ENCODE assay signal across 1 cellular context in genomic region chr18:70058916-70059315, GRCh38.
TF ChIP-seq lines count a peak whose summit lies in the region.

No MANE protein-coding gene starts in this region.

TF ChIP-seq in GM12878, 131 proteins besides CTCF, POLR2A, EP300 and RAD21 (continued from another document and continues in another):
- TF ChIP-seq, protein P1, sequence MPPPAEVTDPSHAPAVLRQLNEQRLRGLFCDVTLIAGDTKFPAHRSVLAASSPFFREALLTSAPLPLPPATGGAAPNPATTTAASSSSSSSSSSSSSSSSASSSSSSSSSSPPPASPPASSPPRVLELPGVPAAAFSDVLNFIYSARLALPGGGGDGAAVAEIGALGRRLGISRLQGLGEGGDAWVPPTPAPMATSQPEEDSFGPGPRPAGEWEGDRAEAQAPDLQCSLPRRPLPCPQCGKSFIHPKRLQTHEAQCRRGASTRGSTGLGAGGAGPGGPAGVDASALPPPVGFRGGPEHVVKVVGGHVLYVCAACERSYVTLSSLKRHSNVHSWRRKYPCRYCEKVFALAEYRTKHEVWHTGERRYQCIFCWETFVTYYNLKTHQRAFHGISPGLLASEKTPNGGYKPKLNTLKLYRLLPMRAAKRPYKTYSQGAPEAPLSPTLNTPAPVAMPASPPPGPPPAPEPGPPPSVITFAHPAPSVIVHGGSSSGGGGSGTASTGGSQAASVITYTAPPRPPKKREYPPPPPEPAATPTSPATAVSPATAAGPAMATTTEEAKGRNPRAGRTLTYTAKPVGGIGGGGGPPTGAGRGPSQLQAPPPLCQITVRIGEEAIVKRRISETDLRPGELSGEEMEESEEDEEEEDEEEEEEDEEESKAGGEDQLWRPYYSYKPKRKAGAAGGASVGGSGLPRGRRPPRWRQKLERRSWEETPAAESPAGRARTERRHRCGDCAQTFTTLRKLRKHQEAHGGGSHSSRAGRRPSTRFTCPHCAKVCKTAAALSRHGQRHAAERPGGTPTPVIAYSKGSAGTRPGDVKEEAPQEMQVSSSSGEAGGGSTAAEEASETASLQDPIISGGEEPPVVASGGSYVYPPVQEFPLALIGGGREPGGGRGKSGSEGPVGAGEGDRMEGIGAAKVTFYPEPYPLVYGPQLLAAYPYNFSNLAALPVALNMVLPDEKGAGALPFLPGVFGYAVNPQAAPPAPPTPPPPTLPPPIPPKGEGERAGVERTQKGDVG (CRISPR knock-in tag; IDR thresholded peaks at IDR 0.05): no peak
- TF ChIP-seq SMC3 (IDR thresholded peaks at IDR 0.05; ENCODE audit: borderline replicate concordance, low read length): no peak; the same call in 1 of the 2 replicates
- no peak for TF ChIP-seq NR2C1 (IDR thresholded peaks at IDR 0.05)
- no peak for TF ChIP-seq STAT1 (conservative IDR thresholded peaks at IDR 0.05)
- TF ChIP-seq CEBPB (IDR thresholded peaks at IDR 0.05; ENCODE audit: borderline replicate concordance in 1 of 2, low read depth in 2 of 2, low read length in 2 of 2): no peak
- TF ChIP-seq ZNF687 (IDR thresholded peaks at IDR 0.05): no peak
- no peak for TF ChIP-seq ZNF207 (IDR thresholded peaks at IDR 0.05; ENCODE audit: borderline replicate concordance)
- TF ChIP-seq, protein P2, sequence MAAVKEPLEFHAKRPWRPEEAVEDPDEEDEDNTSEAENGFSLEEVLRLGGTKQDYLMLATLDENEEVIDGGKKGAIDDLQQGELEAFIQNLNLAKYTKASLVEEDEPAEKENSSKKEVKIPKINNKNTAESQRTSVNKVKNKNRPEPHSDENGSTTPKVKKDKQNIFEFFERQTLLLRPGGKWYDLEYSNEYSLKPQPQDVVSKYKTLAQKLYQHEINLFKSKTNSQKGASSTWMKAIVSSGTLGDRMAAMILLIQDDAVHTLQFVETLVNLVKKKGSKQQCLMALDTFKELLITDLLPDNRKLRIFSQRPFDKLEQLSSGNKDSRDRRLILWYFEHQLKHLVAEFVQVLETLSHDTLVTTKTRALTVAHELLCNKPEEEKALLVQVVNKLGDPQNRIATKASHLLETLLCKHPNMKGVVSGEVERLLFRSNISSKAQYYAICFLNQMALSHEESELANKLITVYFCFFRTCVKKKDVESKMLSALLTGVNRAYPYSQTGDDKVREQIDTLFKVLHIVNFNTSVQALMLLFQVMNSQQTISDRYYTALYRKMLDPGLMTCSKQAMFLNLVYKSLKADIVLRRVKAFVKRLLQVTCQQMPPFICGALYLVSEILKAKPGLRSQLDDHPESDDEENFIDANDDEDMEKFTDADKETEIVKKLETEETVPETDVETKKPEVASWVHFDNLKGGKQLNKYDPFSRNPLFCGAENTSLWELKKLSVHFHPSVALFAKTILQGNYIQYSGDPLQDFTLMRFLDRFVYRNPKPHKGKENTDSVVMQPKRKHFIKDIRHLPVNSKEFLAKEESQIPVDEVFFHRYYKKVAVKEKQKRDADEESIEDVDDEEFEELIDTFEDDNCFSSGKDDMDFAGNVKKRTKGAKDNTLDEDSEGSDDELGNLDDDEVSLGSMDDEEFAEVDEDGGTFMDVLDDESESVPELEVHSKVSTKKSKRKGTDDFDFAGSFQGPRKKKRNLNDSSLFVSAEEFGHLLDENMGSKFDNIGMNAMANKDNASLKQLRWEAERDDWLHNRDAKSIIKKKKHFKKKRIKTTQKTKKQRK (IDR thresholded peaks at IDR 0.05; ENCODE audit: low read depth, low read length): no peak
- 0 out of 2 replicates have a peak, but pooled peaks have one; percentile 36 for TF ChIP-seq ZNF592 (IDR thresholded peaks at IDR 0.05)
- no peak for TF ChIP-seq CBX5 (IDR thresholded peaks at IDR 0.05; ENCODE audit: low read depth)
- TF ChIP-seq, protein P3, sequence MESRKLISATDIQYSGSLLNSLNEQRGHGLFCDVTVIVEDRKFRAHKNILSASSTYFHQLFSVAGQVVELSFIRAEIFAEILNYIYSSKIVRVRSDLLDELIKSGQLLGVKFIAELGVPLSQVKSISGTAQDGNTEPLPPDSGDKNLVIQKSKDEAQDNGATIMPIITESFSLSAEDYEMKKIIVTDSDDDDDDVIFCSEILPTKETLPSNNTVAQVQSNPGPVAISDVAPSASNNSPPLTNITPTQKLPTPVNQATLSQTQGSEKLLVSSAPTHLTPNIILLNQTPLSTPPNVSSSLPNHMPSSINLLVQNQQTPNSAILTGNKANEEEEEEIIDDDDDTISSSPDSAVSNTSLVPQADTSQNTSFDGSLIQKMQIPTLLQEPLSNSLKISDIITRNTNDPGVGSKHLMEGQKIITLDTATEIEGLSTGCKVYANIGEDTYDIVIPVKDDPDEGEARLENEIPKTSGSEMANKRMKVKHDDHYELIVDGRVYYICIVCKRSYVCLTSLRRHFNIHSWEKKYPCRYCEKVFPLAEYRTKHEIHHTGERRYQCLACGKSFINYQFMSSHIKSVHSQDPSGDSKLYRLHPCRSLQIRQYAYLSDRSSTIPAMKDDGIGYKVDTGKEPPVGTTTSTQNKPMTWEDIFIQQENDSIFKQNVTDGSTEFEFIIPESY (IDR thresholded peaks at IDR 0.05): no peak
- TF ChIP-seq, protein P4, sequence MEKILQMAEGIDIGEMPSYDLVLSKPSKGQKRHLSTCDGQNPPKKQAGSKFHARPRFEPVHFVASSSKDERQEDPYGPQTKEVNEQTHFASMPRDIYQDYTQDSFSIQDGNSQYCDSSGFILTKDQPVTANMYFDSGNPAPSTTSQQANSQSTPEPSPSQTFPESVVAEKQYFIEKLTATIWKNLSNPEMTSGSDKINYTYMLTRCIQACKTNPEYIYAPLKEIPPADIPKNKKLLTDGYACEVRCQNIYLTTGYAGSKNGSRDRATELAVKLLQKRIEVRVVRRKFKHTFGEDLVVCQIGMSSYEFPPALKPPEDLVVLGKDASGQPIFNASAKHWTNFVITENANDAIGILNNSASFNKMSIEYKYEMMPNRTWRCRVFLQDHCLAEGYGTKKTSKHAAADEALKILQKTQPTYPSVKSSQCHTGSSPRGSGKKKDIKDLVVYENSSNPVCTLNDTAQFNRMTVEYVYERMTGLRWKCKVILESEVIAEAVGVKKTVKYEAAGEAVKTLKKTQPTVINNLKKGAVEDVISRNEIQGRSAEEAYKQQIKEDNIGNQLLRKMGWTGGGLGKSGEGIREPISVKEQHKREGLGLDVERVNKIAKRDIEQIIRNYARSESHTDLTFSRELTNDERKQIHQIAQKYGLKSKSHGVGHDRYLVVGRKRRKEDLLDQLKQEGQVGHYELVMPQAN (conservative IDR thresholded peaks at IDR 0.05): no peak
- TF ChIP-seq, protein P5, sequence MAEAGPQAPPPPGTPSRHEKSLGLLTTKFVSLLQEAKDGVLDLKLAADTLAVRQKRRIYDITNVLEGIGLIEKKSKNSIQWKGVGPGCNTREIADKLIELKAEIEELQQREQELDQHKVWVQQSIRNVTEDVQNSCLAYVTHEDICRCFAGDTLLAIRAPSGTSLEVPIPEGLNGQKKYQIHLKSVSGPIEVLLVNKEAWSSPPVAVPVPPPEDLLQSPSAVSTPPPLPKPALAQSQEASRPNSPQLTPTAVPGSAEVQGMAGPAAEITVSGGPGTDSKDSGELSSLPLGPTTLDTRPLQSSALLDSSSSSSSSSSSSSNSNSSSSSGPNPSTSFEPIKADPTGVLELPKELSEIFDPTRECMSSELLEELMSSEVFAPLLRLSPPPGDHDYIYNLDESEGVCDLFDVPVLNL (IDR thresholded peaks at IDR 0.05; ENCODE audit: low read depth, low read length): no peak
- peak; percentile 90 for TF ChIP-seq RELB (IDR thresholded peaks at IDR 0.05; ENCODE audit: low read depth)
- TF ChIP-seq POLR2AphosphoS2 (IDR thresholded peaks at IDR 0.05; ENCODE audit: low read depth, low read length): no peak
- TF ChIP-seq FOS (IDR thresholded peaks at IDR 0.05; ENCODE audit: borderline replicate concordance, extremely low read depth, insufficient read length): no peak
- TF ChIP-seq NR2F1 (conservative IDR thresholded peaks at IDR 0.05): peak; percentile 64
- TF ChIP-seq IRF5 (IDR thresholded peaks at IDR 0.05; ENCODE audit: borderline replicate concordance): no peak
- no peak for TF ChIP-seq FOXK2 (IDR thresholded peaks at IDR 0.05)
- no peak for TF ChIP-seq FOXM1 (IDR thresholded peaks at IDR 0.05; ENCODE audit: low read depth, low read length)
- TF ChIP-seq CHD2 (IDR thresholded peaks at IDR 0.05; ENCODE audit: borderline replicate concordance, low read depth, low read length): 0 out of 2 replicates have a peak, but pooled peaks have one; percentile 29
- TF ChIP-seq MYC (IDR thresholded peaks at IDR 0.05; ENCODE audit: insufficient read depth, insufficient read length, insufficient replicate concordance, low read length, severe bottlenecking): no peak
- no peak for TF ChIP-seq SMAD5 (IDR thresholded peaks at IDR 0.05; ENCODE audit: low read depth)
- no peak for TF ChIP-seq TBL1XR1 (IDR thresholded peaks at IDR 0.05; ENCODE audit: low read depth, low read length)
- peak; percentile 55; the same call in 1 of the 2 replicates for TF ChIP-seq BCL11A (IDR thresholded peaks at IDR 0.05; ENCODE audit: low read depth, low read length)
- peak; percentile 38; the same call in 1 of the 2 replicates for TF ChIP-seq BACH1 (IDR thresholded peaks at IDR 0.05; ENCODE audit: borderline replicate concordance)
- no peak for TF ChIP-seq ASH2L (IDR thresholded peaks at IDR 0.05; ENCODE audit: borderline replicate concordance, low read depth)
